ENCODE assay signal across 26 cellular contexts in genomic region chr10:130357951-130358350, GRCh38.
"Had no signal": no experiment of that assay in that cellular context is flagged by ENCODE, and none has a peak within 500 bp of the region (broad histone marks: within the 10 kb centered on the region; RNA-seq: fewer than 3 reads in every experiment).

No MANE protein-coding gene starts in this region.

- H3K27ac Mint-ChIP-seq: activated CD8-positive, alpha-beta T cell treated with anti-CD3 and anti-CD28 coated beads, Interleukin-2, amount 10 ng/mL, durations not matched to agents 7 days and 5 days; activated naive CD4-positive, alpha-beta T cell treated with anti-CD3 and anti-CD28 coated beads, Interleukin-2, amount 10 ng/mL, durations not matched to agents 7 days and 5 days; activated naive CD8-positive, alpha-beta T cell treated with anti-CD3 and anti-CD28 coated beads for 36 hours; T-helper 1 cell treated with Interleukin-12 subunit alpha and Interleukin-12 subunit beta and Interleukin-4 antibody, amounts not matched to agents 30 μg/mL and 1 μg/mL, for 36 hours had no signal

- FAIRE-seq: K562 had no signal

- H3K9me3 Mint-ChIP-seq: activated naive CD8-positive, alpha-beta T cell treated with anti-CD3 and anti-CD28 coated beads for 36 hours; activated T-cell treated with anti-CD3 and anti-CD28 coated beads, Interleukin-2, amount 50 U/mL, for 4 hours; T-helper 1 cell treated with Interleukin-12 subunit alpha and Interleukin-12 subunit beta and Interleukin-4 antibody, amounts not matched to agents 30 μg/mL and 1 μg/mL, for 36 hours had no signal

- H3K27ac ChIP-seq: brain microvascular endothelial cell had no signal

- H3K4me3 Mint-ChIP-seq: activated CD8-positive, alpha-beta T cell treated with anti-CD3 and anti-CD28 coated beads, Interleukin-2, amount 10 ng/mL, durations not matched to agents 7 days and 5 days; activated naive CD4-positive, alpha-beta T cell treated with anti-CD3 and anti-CD28 coated beads, Interleukin-2, amount 10 ng/mL, durations not matched to agents 7 days and 5 days; activated naive CD8-positive, alpha-beta T cell treated with anti-CD3 and anti-CD28 coated beads for 36 hours; activated T-cell treated with anti-CD3 and anti-CD28 coated beads, Interleukin-2, amount 50 U/mL, for 4 hours; T-helper 1 cell treated with Interleukin-12 subunit alpha and Interleukin-12 subunit beta and Interleukin-4 antibody, amounts not matched to agents 30 μg/mL and 1 μg/mL, for 36 hours had no signal

- H3K4me1 Mint-ChIP-seq: activated naive CD4-positive, alpha-beta T cell treated with anti-CD3 and anti-CD28 coated beads, Interleukin-2, amount 10 ng/mL, durations not matched to agents 7 days and 5 days; activated naive CD8-positive, alpha-beta T cell treated with anti-CD3 and anti-CD28 coated beads for 36 hours had no signal

- ATAC-seq: activated CD4-positive, CD25-positive, alpha-beta regulatory T cell treated with anti-CD3 and anti-CD28 coated beads, Interleukin-2, amount 50 U/mL, for 24 hours; activated CD8-positive, alpha-beta T cell treated with anti-CD3 and anti-CD28 coated beads, Interleukin-2, amount 10 ng/mL, durations not matched to agents 7 days and 5 days; activated T-cell treated with anti-CD3 and anti-CD28 coated beads, Interleukin-2, amount 50 U/mL, for 4 hours; K562; Panc1 had no signal

- H3K36me3 Mint-ChIP-seq: activated naive CD4-positive, alpha-beta T cell treated with anti-CD3 and anti-CD28 coated beads, Interleukin-2, amount 10 ng/mL, durations not matched to agents 7 days and 5 days; activated naive CD8-positive, alpha-beta T cell treated with anti-CD3 and anti-CD28 coated beads for 36 hours had no signal

- H3K27me3 Mint-ChIP-seq: activated naive CD4-positive, alpha-beta T cell treated with anti-CD3 and anti-CD28 coated beads, Interleukin-2, amount 10 ng/mL, durations not matched to agents 7 days and 5 days; activated naive CD8-positive, alpha-beta T cell treated with anti-CD3 and anti-CD28 coated beads for 36 hours had no signal

- H3K27me3 ChIP-seq: brain microvascular endothelial cell had no signal

- H3K4me3 ChIP-seq: K562 had no signal

- DNase-seq: activated CD4-positive, alpha-beta T cell treated with anti-CD3 and anti-CD28 coated beads for 48 hours; activated CD4-positive, alpha-beta T cell treated with anti-CD3 and anti-CD28 coated beads, Interleukin-2, amount 50 U/mL, for 4 hours; activated CD8-positive, alpha-beta memory T cell treated with anti-CD3 and anti-CD28 coated beads, Interleukin-2, amount 50 U/mL, for 48 hours; activated CD8-positive, alpha-beta T cell treated with anti-CD3 and anti-CD28 coated beads, Interleukin-2, amount 10 ng/mL, durations not matched to agents 7 days and 5 days; activated gamma-delta T cell treated with Interleukin-2 at 50 U/mL for 16 hours; activated naive CD4-positive, alpha-beta T cell treated with anti-CD3 and anti-CD28 coated beads, Interleukin-2, amount 10 ng/mL, durations not matched to agents 7 days and 5 days; activated naive CD8-positive, alpha-beta T cell treated with anti-CD3 and anti-CD28 coated beads for 36 hours; activated T-cell treated with anti-CD3 and anti-CD28 coated beads, Interleukin-2, amount 50 U/mL, for 4 hours; brain microvascular endothelial cell; Karpas-422; MM.1S; NCI-H1105; NCI-H1436; NCI-H1694 treated with DMSO at 0.1 percent for 48 hours; NCI-H2029 treated with DMSO at 0.1 percent for 48 hours; NCI-H345; NCI-H510A; NCI-H69; NK-92 treated with Interleukin-12 subunit alpha and Interleukin-12 subunit beta, amount 100 ng/mL, for 24 hours; OCI-M1; RPMI8226; SHP77 treated with DMSO at 0.1 percent for 48 hours had no signal

- H3K36me3 ChIP-seq: brain microvascular endothelial cell had no signal
